ENCODE assay signal across 10 cellular contexts in the genomic region with DNA sequence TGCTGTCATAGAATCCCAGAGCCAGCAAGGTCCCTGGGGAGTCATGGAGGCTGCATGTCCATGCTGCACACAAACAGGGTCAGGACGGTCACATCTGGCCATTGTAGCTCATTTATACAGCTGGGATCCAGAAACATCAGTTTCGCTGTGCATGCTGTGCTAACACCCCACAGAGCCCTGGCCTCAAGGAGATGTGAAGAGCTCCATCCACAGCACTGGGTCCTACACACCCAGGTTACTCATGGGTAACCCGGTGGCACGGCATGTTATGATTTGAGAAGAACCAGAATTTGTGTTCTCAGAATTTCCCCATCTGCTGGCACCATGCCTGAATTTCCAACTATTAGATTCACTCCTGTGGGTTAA.
DNase-seq lines count a peak whose midpoint lies in the region; ATAC-seq, FAIRE-seq and TF ChIP-seq lines count a peak whose summit lies in the region.
"Had no signal": no experiment of that assay in that cellular context is flagged by ENCODE, and none has a peak within 500 bp of the region (broad histone marks: within the 10 kb centered on the region; RNA-seq: fewer than 3 reads in every experiment).

No MANE protein-coding gene starts in this region.

- H3K27ac ChIP-seq in right atrium auricular region (no peak overlapping the region), tibial artery (no peak overlapping the region)

- intact Hi-C loops in tibial artery (cut with DNase I; ENCODE audit: low total_unique reads) = no loop called here

- no peak for TF ChIP-seq CTCF in right atrium auricular region (IDR thresholded peaks at IDR 0.05)
- no peak for TF ChIP-seq CTCF in tibial artery (IDR thresholded peaks at IDR 0.05)
- no peak for TF ChIP-seq CTCF in D721Med (IDR thresholded peaks at IDR 0.05; ENCODE audit: insufficient read depth, missing control alignments)

- H3K9me3 ChIP-seq in right atrium auricular region (peaks cover 0 to 4% of the 10 kb centered on the region in 2 donors), tibial artery (no peaks in the 10 kb centered on the region)

- H3K27me3 ChIP-seq in right atrium auricular region = no peaks in the 10 kb centered on the region
- no peaks in the 10 kb centered on the region for H3K27me3 ChIP-seq in tibial artery

- ATAC-seq in GM21423 (IDR thresholded peaks at IDR 0.05; ENCODE audit: unreplicated experiment) = peak; percentile 59
- ATAC-seq: activated T-cell treated with anti-CD3 and anti-CD28 coated beads, Interleukin-2, amount 50 U/mL, for 72 hours; effector memory CD8-positive, alpha-beta T cell had no signal

- DNase-seq in NCI-H2171 (lab: John Stamatoyannopoulos, UW) (peak; percentile 10), right atrium auricular region (ENCODE audit: low spot score) (peak; percentile 62), tibial artery (peak; percentile 65 to 68), SK-N-DZ (ENCODE audit: low spot score) (no peak), H4 (ENCODE audit: low spot score) (no peak), D721Med (ENCODE audit: insufficient read length, low spot score) (no peak)
- DNase-seq: activated T-cell treated with anti-CD3 and anti-CD28 coated beads, Interleukin-2, amount 50 U/mL, for 72 hours; effector memory CD8-positive, alpha-beta T cell had no signal

- H3K4me3 ChIP-seq in right atrium auricular region = no peak overlapping the region
- H3K4me3 ChIP-seq in tibial artery = no peak overlapping the region

- no peaks in the 10 kb centered on the region for H3K36me3 ChIP-seq in right atrium auricular region
- no peaks in the 10 kb centered on the region for H3K36me3 ChIP-seq in tibial artery

- no peak for FAIRE-seq in D721Med (lab: Jason Lieb, UNC)
- FAIRE-seq: H54 had no signal

- H3K4me1 ChIP-seq in right atrium auricular region = peaks cover 0 to 6% of the 10 kb centered on the region in 2 donors
- H3K4me1 ChIP-seq in tibial artery = peaks cover 0 to 4% (median 0%) of the 10 kb centered on the region in 4 donors

Comparison
In these comparisons a context has a peak if more than half of its experiments do, and no peak if none do; other contexts are left out.
1. DNase-seq: peak in NCI-H2171 (single experiment), right atrium auricular region (single experiment) and tibial artery (2 of 2); none in SK-N-DZ (single experiment), H4 (single experiment) and D721Med (single experiment).